Comparison of ENCODE assay signal across 20 cellular contexts in the genomic region with DNA sequence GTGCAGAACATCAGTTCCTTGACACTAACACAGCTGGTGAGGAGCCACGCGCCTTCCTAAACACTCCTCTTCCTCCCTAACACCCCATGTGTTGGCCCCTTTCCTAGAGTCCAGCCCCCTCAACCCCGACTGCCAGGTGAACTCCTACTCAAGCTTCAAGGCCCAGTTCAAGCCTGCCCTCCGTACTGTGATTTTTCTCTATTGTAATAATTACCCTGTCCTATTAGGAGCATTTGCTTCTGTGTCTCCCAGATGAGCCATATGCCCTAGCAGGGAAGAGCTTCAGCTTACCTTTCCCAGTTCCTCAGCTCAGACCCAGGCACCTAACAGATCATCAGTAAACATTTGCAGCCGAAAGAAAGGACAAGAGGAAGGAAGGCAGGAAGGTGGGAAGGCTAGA.
DNase-seq lines count a peak whose midpoint lies in the region; ATAC-seq, FAIRE-seq and TF ChIP-seq lines count a peak whose summit lies in the region.
"Had no signal": no experiment of that assay in that cellular context is flagged by ENCODE, and none has a peak within 500 bp of the region (broad histone marks: within the 10 kb centered on the region; RNA-seq: fewer than 3 reads in every experiment).

No MANE protein-coding gene starts in this region.

- peak; percentile 46 for FAIRE-seq in urothelium cell line (lab: Jason Lieb, UNC)
- FAIRE-seq: A204.1, G401.6, GM12891, GM19239 had no signal

- no peak for TF ChIP-seq CTCF in heart left ventricle (IDR thresholded peaks at IDR 0.05)

- DNase-seq in H7 (peak; percentile 4), iPS-NIHi7 (ENCODE audit: extremely low spot score) (peak; percentile 4), urothelium cell line (ENCODE audit: low spot score) (no peak), heart left ventricle (no peak), DMS 273 (lab: John Stamatoyannopoulos, UW; ENCODE audit: unreplicated experiment) (no peak)
- no peak for DNase-seq in NK-92 treated with Interleukin-12 subunit alpha and Interleukin-12 subunit beta, amount 100 ng/mL, for 24 hours (lab: John Stamatoyannopoulos, UW)
- DNase-seq: 8988T; AML-193; Caco-2; Calu3; CD4-positive, alpha-beta T cell; CD8-positive, alpha-beta T cell; DMS79 treated with DMSO at 0.1 percent for 48 hours; GF-D8 had no signal

- WGBS in heart left ventricle, 4 donors: 80 to 88% (median 85%) methylated on average over 5 of the region's 5 CpGs

- intact Hi-C loops in heart left ventricle (cut with DNase I): no loop called here

- H3K36me3 ChIP-seq in H7 (replicated peaks; ENCODE audit: control insufficient read depth, insufficient read depth, low read length) (no peaks in the 10 kb centered on the region), heart left ventricle (no peaks in the 10 kb centered on the region)
- H3K36me3 ChIP-seq: BLaER1 treated with 17β-estradiol and CSF1 and Interleukin-3, amounts not matched to agents 10 nM and 100 nM had no signal

- H3K27me3 ChIP-seq in H7 (ENCODE audit: control insufficient read depth, insufficient read depth, low read length) (no peaks in the 10 kb centered on the region), heart left ventricle (no peaks in the 10 kb centered on the region)
- H3K27me3 ChIP-seq: BLaER1 treated with 17β-estradiol and CSF1 and Interleukin-3, amounts not matched to agents 10 nM and 100 nM had no signal

- H3K4me1 ChIP-seq in heart left ventricle: no peaks in the 10 kb centered on the region
- H3K4me1 ChIP-seq: BLaER1 treated with 17β-estradiol and CSF1 and Interleukin-3, amounts not matched to agents 10 nM and 100 nM; Caco-2 had no signal

- no peak overlapping the region for H3K4me3 ChIP-seq in H7 (ENCODE audit: insufficient read depth, low read depth, low read length)
- no peak overlapping the region for H3K4me3 ChIP-seq in heart left ventricle
- H3K4me3 ChIP-seq: BLaER1 treated with 17β-estradiol and CSF1 and Interleukin-3, amounts not matched to agents 10 nM and 100 nM had no signal

- H3K9me3 ChIP-seq in heart left ventricle: peaks cover 0 to 28% (median 6%) of the 10 kb centered on the region in 12 donors
- H3K9me3 ChIP-seq: Caco-2 had no signal

- H3K27ac ChIP-seq in heart left ventricle: no peak overlapping the region
- H3K27ac ChIP-seq: BLaER1 treated with 17β-estradiol and CSF1 and Interleukin-3, amounts not matched to agents 10 nM and 100 nM; C4-2B had no signal

- TF ChIP-seq POLR2A in heart left ventricle (IDR thresholded peaks at IDR 0.05): no peak

- ATAC-seq in heart left ventricle: no peak
- ATAC-seq: CD8-positive, alpha-beta T cell had no signal

Comparison
In these comparisons a context has a peak if more than half of its experiments do, and no peak if none do; other contexts are left out.
1. DNase-seq: peak in H7 (single experiment) and iPS-NIHi7 (single experiment); none in urothelium cell line (single experiment), NK-92 treated with Interleukin-12 subunit alpha and Interleukin-12 subunit beta, amount 100 ng/mL, for 24 hours (single experiment), heart left ventricle (0 of 5) and DMS 273 (single experiment).